Comparison of ENCODE assay signal across 10 cellular contexts in genomic region chr11:33701831-33702230, GRCh38. TPM values are rescaled to one million over a fixed set of nuclear protein-coding genes. Genes with fewer than 3 reads are reported as not detected.
DNase-seq lines count a peak whose midpoint lies in the region; ATAC-seq and TF ChIP-seq lines count a peak whose summit lies in the region.
"Had no signal": no experiment of that assay in that cellular context is flagged by ENCODE, and none has a peak within 500 bp of the region (broad histone marks: within the 10 kb centered on the region; RNA-seq: fewer than 3 reads in every experiment).

No MANE protein-coding gene starts in this region.

- peaks cover 15% of the 10 kb centered on the region in 2 donors for H3K27me3 Mint-ChIP-seq in natural killer cell (ENCODE audit: low read depth in 2 of 2)

- CTCF ChIA-PET in AG04450 (lab: Charles Lee) = interaction anchor here (0.6 to 4.0 kb wide), 6 partner anchors 13 to 342 kb away, joined by 3 to 22 read pairs (median 4); no protein-coding TSS in a partner anchor

- no peak overlapping the region for H3K4me3 ChIP-seq in AG04450 (ENCODE audit: low read depth, low read length)
- H3K4me3 ChIP-seq in esophagus muscularis mucosa = no peak overlapping the region

- H3K36me3 Mint-ChIP-seq in natural killer cell = no peaks in the 10 kb centered on the region

- H3K9me3 ChIP-seq in AG04450 (ENCODE audit: control insufficient read depth, insufficient read depth, low read length) (no peaks in the 10 kb centered on the region), esophagus muscularis mucosa (no peaks in the 10 kb centered on the region)

- peaks cover 7 to 23% (median 13%) of the 10 kb centered on the region in 4 donors for H3K36me3 ChIP-seq in esophagus muscularis mucosa

- no peak for TF ChIP-seq POLR2A in esophagus muscularis mucosa (IDR thresholded peaks at IDR 0.05; ENCODE audit: low read depth)

- H3K27me3 ChIP-seq in AG04450 (ENCODE audit: control insufficient read depth, insufficient read depth, low read length) (no peaks in the 10 kb centered on the region), esophagus muscularis mucosa (no peaks in the 10 kb centered on the region)

- H3K9me3 Mint-ChIP-seq in natural killer cell = no peaks in the 10 kb centered on the region
- H3K9me3 Mint-ChIP-seq: activated B cell treated with CpG ODN at 0.5 μM for 24 hours had no signal

- peak overlapping the region; percentile 89 for H3K4me3 Mint-ChIP-seq in natural killer cell

- peak; percentile 24 for TF ChIP-seq EP300 in esophagus muscularis mucosa (IDR thresholded peaks at IDR 0.05)

- intact Hi-C loops in esophagus muscularis mucosa (cut with DNase I) = no loop called here
- intact Hi-C loops in natural killer cell (cut with micrococcal nuclease) = loop anchor here (2.0 kb wide), 3 partner anchors 33 to 737 kb away; partner anchors contain the start of genes CAT and HIPK3

- POLR2A ChIA-PET in AG04450 (lab: Yijun Ruan, JAX) = interaction anchor here (0.7 to 3.0 kb wide), 7 partner anchors 7 to 41 kb away, joined by 3 to 30 read pairs (median 4); partner anchors contain the start of gene CD59

- peaks cover 16 to 23% of the 10 kb centered on the region in 2 donors for H3K4me1 Mint-ChIP-seq in natural killer cell

- H3K4me1 ChIP-seq in esophagus muscularis mucosa = peaks cover 60 to 70% (median 66%) of the 10 kb centered on the region in 4 donors

- ATAC-seq in natural killer cell (no peak), GM18502 (IDR thresholded peaks at IDR 0.05; ENCODE audit: poor library complexity, unreplicated experiment) (no peak), GM21723 (IDR thresholded peaks at IDR 0.05; ENCODE audit: unreplicated experiment) (no peak), GM21360 (IDR thresholded peaks at IDR 0.05; ENCODE audit: unreplicated experiment) (no peak)

- DNase-seq in AG04450 (ENCODE audit: low read depth, low spot score) (no peak), NCI-H2196 (lab: John Stamatoyannopoulos, UW; ENCODE audit: unreplicated experiment) (peak; percentile 28), esophagus muscularis mucosa (ENCODE audit: extremely low spot score) (no peak), natural killer cell (no peak)
- DNase-seq in activated naive CD4-positive, alpha-beta T cell treated with anti-CD3 and anti-CD28 coated beads, Interleukin-2, amount 50 U/mL, for 16 hours = no peak
- DNase-seq: activated B cell treated with CpG ODN at 0.5 μM for 24 hours had no signal

- peak overlapping the region in 1 of 2 donors; percentile 80 for H3K27ac Mint-ChIP-seq in natural killer cell
- H3K27ac Mint-ChIP-seq: activated B cell treated with CpG ODN at 0.5 μM for 24 hours had no signal

- WGBS in esophagus muscularis mucosa = 42% methylated on average over 3 of the region's 3 CpGs

- no peak for TF ChIP-seq CTCF in AG04450 (IDR thresholded peaks at IDR 0.05; ENCODE audit: low read depth, low read length)
- TF ChIP-seq CTCF in esophagus muscularis mucosa (IDR thresholded peaks at IDR 0.05) = no peak
- no peak for TF ChIP-seq CTCF in natural killer cell (IDR thresholded peaks at IDR 0.05)

- peak overlapping the region; percentile 82 for H3K27ac ChIP-seq in AG04450 (ENCODE audit: low read depth, low read length)
- H3K27ac ChIP-seq in esophagus muscularis mucosa (replicated peaks in 1 of 4) = peak overlapping the region; percentile 67 to 79 (median 79)

RNA-seq across cellular contexts. Expression of gene C11orf91, which starts 1.2 kb away (rescaled TPM):
- not detected in 2 replicates for polyA plus RNA-seq in AG04450 (2011; rRNA removed)
- not detected in 2 replicates for polyA minus RNA-seq in AG04450 (2011; rRNA and poly(A)+ RNA removed)
- total RNA-seq in esophagus muscularis mucosa = not detected
- total RNA-seq in natural killer cell = not detected
- total RNA-seq: urinary bladder had no signal
- polyA plus RNA-seq: urinary bladder had no signal

RNA-seq across cellular contexts. Expression of gene CD59, which starts 34.4 kb away (rescaled TPM):
- polyA plus RNA-seq in AG04450 (2011; rRNA removed) = 1,182 and 1,226 TPM in 2 replicates
- polyA minus RNA-seq in AG04450 (2011; rRNA and poly(A)+ RNA removed) = 475 and 515 TPM in 2 replicates
- total RNA-seq in esophagus muscularis mucosa (100 to 1,000 TPM; 135 to 528 (median 378) TPM), natural killer cell (10 to 100 TPM; 25.0 to 29.4 (median 26.4) TPM)

Comparison
In these comparisons a context has a peak if more than half of its experiments do, and no peak if none do; other contexts are left out.
1. RNA of gene CD59, which starts 34.4 kb away (total RNA-seq): 135 to 528 TPM in esophagus muscularis mucosa; 25.0 to 29.4 TPM in natural killer cell; every median in the first group is over 4 times any median in the second.